Comparison of ENCODE assay signal across 22 cellular contexts in genomic region chr2:207416936-207417718, GRCh38.
DNase-seq lines count a peak whose midpoint lies in the region; TF ChIP-seq lines count a peak whose summit lies in the region.
"Had no signal": no experiment of that assay in that cellular context is flagged by ENCODE, and none has a peak within 500 bp of the region (broad histone marks: within the 10 kb centered on the region; RNA-seq: fewer than 3 reads in every experiment).

No MANE protein-coding gene starts in this region.

- H3K27me3 ChIP-seq in neural cell (ENCODE audit: insufficient read depth, low read depth, low read length): no peaks in the 10 kb centered on the region

- peaks cover 7% of the 10 kb centered on the region for H3F3A ChIP-seq in neural cell (ENCODE audit: insufficient read depth, low read length, poor library complexity, severe bottlenecking)

- H4K20me1 ChIP-seq in neural cell (ENCODE audit: insufficient read depth): no peaks in the 10 kb centered on the region

- no peak overlapping the region for H2AFZ ChIP-seq in neural cell (ENCODE audit: low read depth, low read length)

- peak overlapping the region; percentile 48 for H3K9ac ChIP-seq in neural cell (ENCODE audit: low read length)

- DNase-seq in HT1080 (ENCODE audit: low read depth): peak; percentile 69
- peak; percentile 53 for DNase-seq in SK-N-DZ (ENCODE audit: low spot score)
- peak; percentile 11 for DNase-seq in epithelial cell of esophagus (ENCODE audit: low read depth)
- no peak for DNase-seq in activated CD4-positive, CD25-positive, alpha-beta regulatory T cell (lab: John Stamatoyannopoulos, UW)
- DNase-seq in activated CD4-positive, alpha-beta T cell treated with anti-CD3 and anti-CD28 coated beads, Interleukin-2, amount 50 U/mL, for 48 hours: no peak
- DNase-seq in cerebellum (ENCODE audit: low spot score): no peak
- DNase-seq in GM13977 (ENCODE audit: low spot score): no peak
- DNase-seq: activated CD4-positive, alpha-beta T cell treated with anti-CD3 and anti-CD28 coated beads, Interleukin-2, amount 10 ng/mL, durations not matched to agents 24 days and 14 days; activated CD8-positive, alpha-beta memory T cell treated with anti-CD3 and anti-CD28 coated beads, Interleukin-2, amount 50 U/mL, for 4 hours; activated effector memory CD4-positive, alpha-beta T cell treated with Interleukin-2 at 50 U/mL for 16 hours; AML-193; DND-41; hippocampal formation; NCI-H1694; NCI-H748 treated with DMSO at 0.1 percent for 48 hours; right cardiac atrium; stimulated activated CD8-positive, alpha-beta memory T cell treated with anti-CD3 and anti-CD28 coated beads, Interleukin-4, amount 100 ng/mL, for 48 hours; T1000 had no signal

- no peaks in the 10 kb centered on the region for H3K9me3 ChIP-seq in neural cell (ENCODE audit: low read length)

- H3K4me3 ChIP-seq in epithelial cell of esophagus (ENCODE audit: low read length) (no peak overlapping the region), neural cell (ENCODE audit: low read length) (peak overlapping the region; percentile 50)
- H3K4me3 ChIP-seq: coronary artery, lung, SK-N-MC had no signal

- peak overlapping the region; percentile 90 for H3K27ac ChIP-seq in neural cell (ENCODE audit: low read length)
- H3K27ac ChIP-seq: coronary artery, SK-N-MC had no signal

- no peaks in the 10 kb centered on the region for H3K79me2 ChIP-seq in neural cell (replicated peaks; ENCODE audit: insufficient read depth, low read length)

- peak overlapping the region; percentile 2 for H3K4me2 ChIP-seq in neural cell (ENCODE audit: low read length)

- H3K36me3 ChIP-seq in neural cell (ENCODE audit: insufficient read depth, low read length): no peaks in the 10 kb centered on the region

- no peak for TF ChIP-seq CTCF in epithelial cell of esophagus (IDR thresholded peaks at IDR 0.05; ENCODE audit: insufficient read depth, low read depth, low read length, missing control alignments)
- TF ChIP-seq CTCF in neural cell (IDR thresholded peaks at IDR 0.05; ENCODE audit: poor library complexity, severe bottlenecking): no peak
- no peak for TF ChIP-seq CTCF in GM13977 (IDR thresholded peaks at IDR 0.05; ENCODE audit: extremely low read depth, insufficient read depth, missing control alignments)

- TF ChIP-seq EP300 in neural cell (conservative IDR thresholded peaks at IDR 0.05; ENCODE audit: poor library complexity, severe bottlenecking): no peak

- in situ Hi-C loops in GM13977 (cut with MboI; ENCODE audit: low pct_unique_long_range_greater_than_20kb, low sequenced_read_pairs, unreplicated experiment): no loop called here

- TF ChIP-seq RAD21 in neural cell (conservative IDR thresholded peaks at IDR 0.05): no peak

- H3K9me2 ChIP-seq in neural cell (ENCODE audit: insufficient read depth, low read length): no peaks in the 10 kb centered on the region

TF ChIP-seq in neural cell, 6 proteins besides CTCF, POLR2A, EP300 and RAD21:
- no peak for TF ChIP-seq EZH2 (IDR thresholded peaks at IDR 0.05; ENCODE audit: borderline replicate concordance, insufficient read depth, low read length, poor library complexity, severe bottlenecking)
- no peak for TF ChIP-seq SMC3 (conservative IDR thresholded peaks at IDR 0.05; ENCODE audit: poor library complexity)
- TF ChIP-seq TAF1 (IDR thresholded peaks at IDR 0.05; ENCODE audit: low read depth): no peak
- TF ChIP-seq MXI1 (conservative IDR thresholded peaks at IDR 0.05; ENCODE audit: poor library complexity, severe bottlenecking): no peak
- TF ChIP-seq POLR2AphosphoS5 (IDR thresholded peaks at IDR 0.05): no peak

Comparison
In these comparisons a context has a peak if more than half of its experiments do, and no peak if none do; other contexts are left out.
1. DNase-seq: peak in HT1080 (single experiment), SK-N-DZ (single experiment) and epithelial cell of esophagus (single experiment); none in activated CD4-positive, CD25-positive, alpha-beta regulatory T cell (0 of 4), activated CD4-positive, alpha-beta T cell treated with anti-CD3 and anti-CD28 coated beads, Interleukin-2, amount 50 U/mL, for 48 hours (0 of 2), cerebellum (single experiment) and GM13977 (single experiment).